35 cellular contexts compared by ENCODE assay signal in the genomic region with DNA sequence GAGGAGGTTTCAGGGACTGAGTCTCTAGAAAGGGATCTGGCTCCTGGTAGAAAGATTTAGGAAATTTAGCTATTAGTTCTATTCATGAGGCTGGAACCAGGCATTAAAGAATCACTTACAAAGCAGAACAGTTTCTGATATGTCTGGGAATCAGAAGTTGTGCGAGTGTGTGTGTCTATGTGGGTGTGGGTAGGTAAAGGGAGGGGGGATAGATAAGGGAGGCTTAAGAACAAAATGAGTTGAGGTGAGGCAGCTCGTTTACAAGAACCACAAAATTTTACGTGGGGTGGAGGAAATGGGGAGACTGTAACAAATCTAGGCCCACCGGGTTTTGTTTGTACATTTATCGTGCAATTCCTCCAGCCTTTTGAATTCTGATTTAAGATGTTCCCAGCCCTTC.
DNase-seq lines count a peak whose midpoint lies in the region; ATAC-seq, FAIRE-seq and TF ChIP-seq lines count a peak whose summit lies in the region.
"Had no signal": no experiment of that assay in that cellular context is flagged by ENCODE, and none has a peak within 500 bp of the region (broad histone marks: within the 10 kb centered on the region; RNA-seq: fewer than 3 reads in every experiment).

No MANE protein-coding gene starts in this region.

- no peak overlapping the region for H3K4ac ChIP-seq in IMR-90 (ENCODE audit: low read depth, low read length)

- H3K9me3 ChIP-seq in IMR-90 (ENCODE audit: control insufficient read depth, insufficient read depth, low read length) (no peaks in the 10 kb centered on the region; the same call in 1 of the 2 replicates), K562 (replicated peaks; ENCODE audit: control insufficient read depth, insufficient read depth, low read depth, low read length) (peaks cover 5% of the 10 kb centered on the region; the same call in 1 of the 2 replicates), smooth muscle cell (replicated peaks; ENCODE audit: low read depth) (no peaks in the 10 kb centered on the region)
- H3K9me3 ChIP-seq: A549, BE2C had no signal

- in situ Hi-C loops in IMR-90 (cut with MboI; ENCODE audit: low sequenced_read_pairs) (no loop called here), K562 (cut with MboI) (no loop called here)

- H3K36me3 Mint-ChIP-seq in activated naive CD4-positive, alpha-beta T cell treated with anti-CD3 and anti-CD28 coated beads, Interleukin-2, amount 10 ng/mL, durations not matched to agents 7 days and 5 days = peaks cover 4% of the 10 kb centered on the region
- H3K36me3 Mint-ChIP-seq: CD14-positive monocyte had no signal

- H3K4me1 ChIP-seq in IMR-90 (ENCODE audit: control insufficient read depth, insufficient read depth, low read length) = peaks cover 2% of the 10 kb centered on the region
- H3K4me1 ChIP-seq in K562 (replicated peaks in 1 of 2; ENCODE audit: control insufficient read depth in 2 of 2, insufficient read depth in 2 of 2, low read length in 2 of 2) = peaks cover 5% of the 10 kb centered on the region in 2 experiments; a peak in 3 of 5 replicates
- H3K4me1 ChIP-seq in smooth muscle cell (ENCODE audit: low read depth) = peaks cover 6% of the 10 kb centered on the region
- H3K4me1 ChIP-seq: A549; BE2C; BLaER1; BLaER1 treated with 17β-estradiol and CSF1 and Interleukin-3, amounts not matched to agents 10 nM and 100 nM; Caco-2 had no signal

- no peak for TF ChIP-seq EP300 in K562 (IDR thresholded peaks at IDR 0.05; ENCODE audit: low read length)

- H2BK5ac ChIP-seq in IMR-90 (ENCODE audit: low read depth, low read length, poor library complexity, severe bottlenecking) = peak overlapping the region; percentile 36

- no peaks in the 10 kb centered on the region for H3K27me3 Mint-ChIP-seq in activated naive CD4-positive, alpha-beta T cell treated with anti-CD3 and anti-CD28 coated beads, Interleukin-2, amount 10 ng/mL, durations not matched to agents 7 days and 5 days
- H3K27me3 Mint-ChIP-seq: CD4-positive, CD25-positive, alpha-beta regulatory T cell had no signal

- no peak overlapping the region for H2BK20ac ChIP-seq in IMR-90 (ENCODE audit: low read depth, low read length)

- H3K4me2 ChIP-seq in IMR-90 (ENCODE audit: low read depth, low read length) (no peak overlapping the region), K562 (ENCODE audit: insufficient read depth, low read length) (no peak overlapping the region; the same call in 1 of the 2 replicates), smooth muscle cell (no peak overlapping the region)
- H3K4me2 ChIP-seq: A549; BLaER1; BLaER1 treated with 17β-estradiol and CSF1 and Interleukin-3, amounts not matched to agents 10 nM and 100 nM had no signal

- H3K79me1 ChIP-seq in IMR-90 (ENCODE audit: low read depth in 1 of 2, low read length in 2 of 2) = no peaks in the 10 kb centered on the region

- H4K8ac ChIP-seq in IMR-90 (ENCODE audit: low read depth in 2 of 2, low read length in 2 of 2) = no peak overlapping the region

- H3K4me3 ChIP-seq in IMR-90 (ENCODE audit: insufficient read depth, low read depth, low read length) (no peak overlapping the region), K562 (no peak overlapping the region), smooth muscle cell (no peak overlapping the region)
- H3K4me3 ChIP-seq: A549; BLaER1; BLaER1 treated with 17β-estradiol and CSF1 and Interleukin-3, amounts not matched to agents 10 nM and 100 nM had no signal

- no peak overlapping the region for H2BK15ac ChIP-seq in IMR-90 (ENCODE audit: low read depth, low read length)

- H3K27ac Mint-ChIP-seq in activated naive CD4-positive, alpha-beta T cell treated with anti-CD3 and anti-CD28 coated beads, Interleukin-2, amount 10 ng/mL, durations not matched to agents 7 days and 5 days = no peak overlapping the region
- H3K27ac Mint-ChIP-seq: B cell; CD14-positive monocyte; CD4-positive, alpha-beta memory T cell; CD4-positive, alpha-beta T cell; CD4-positive, CD25-positive, alpha-beta regulatory T cell; CD8-positive, alpha-beta memory T cell; CD8-positive, alpha-beta T cell had no signal

- H3K23ac ChIP-seq in IMR-90 (ENCODE audit: low read depth, low read length) = no peak overlapping the region

- H3K79me2 ChIP-seq in K562 (ENCODE audit: control insufficient read depth, insufficient read depth, low read length) = no peaks in the 10 kb centered on the region
- no peaks in the 10 kb centered on the region for H3K79me2 ChIP-seq in smooth muscle cell (ENCODE audit: low read depth)

- CTCF ChIA-PET in IMR-90 (lab: Yijun Ruan, JAX) (no interaction called here), K562 (lab: Yijun Ruan, JAX; ENCODE audit: low intra/inter-chr PET ratio) (no interaction called here)
- CTCF ChIA-PET in activated naive CD4-positive, alpha-beta T cell treated with anti-CD3 and anti-CD28 coated beads, Interleukin-2, amount 10 ng/mL, durations not matched to agents 7 days and 5 days (lab: Charles Lee) = no interaction called here

- no peak overlapping the region for H2AFZ ChIP-seq in IMR-90 (replicated peaks; ENCODE audit: low read length, poor library complexity)
- H2AFZ ChIP-seq in K562 (ENCODE audit: low read depth, low read length) = peak overlapping the region; percentile 66
- peak overlapping the region; percentile 1 for H2AFZ ChIP-seq in smooth muscle cell (ENCODE audit: low read depth)

- no peaks in the 10 kb centered on the region for H3F3A ChIP-seq in smooth muscle cell (ENCODE audit: low read depth)

- H3K9me3 Mint-ChIP-seq in activated naive CD4-positive, alpha-beta T cell treated with anti-CD3 and anti-CD28 coated beads, Interleukin-2, amount 10 ng/mL, durations not matched to agents 7 days and 5 days = peaks cover 17% of the 10 kb centered on the region

- H3K18ac ChIP-seq in IMR-90 (ENCODE audit: low read depth, low read length) = no peak overlapping the region

- H4K5ac ChIP-seq in IMR-90 (ENCODE audit: low read depth, low read length) = no peak overlapping the region

- no peak for ATAC-seq in IMR-90 (ENCODE audit: low read depth)
- ATAC-seq in K562 = peak; percentile 78
- ATAC-seq in GM19397 (IDR thresholded peaks at IDR 0.05; ENCODE audit: unreplicated experiment) = no peak
- ATAC-seq: A549; CD8-positive, alpha-beta T cell had no signal

- no peak for TF ChIP-seq RAD21 in IMR-90 (IDR thresholded peaks at IDR 0.05; ENCODE audit: low read length)
- TF ChIP-seq RAD21 in K562 (CRISPR knock-in tag; conservative IDR thresholded peaks at IDR 0.05 in 1 of 2, IDR thresholded peaks at IDR 0.05 in 1 of 2) = no peak

- no peak for DNase-seq in IMR-90
- DNase-seq in K562 (ENCODE audit: extremely low read depth in 1 of 4, low spot score in 3 of 4) = peak in 1 of 4 experiments; percentile 63
- DNase-seq in smooth muscle cell (lab: John Stamatoyannopoulos, UW; ENCODE audit: unreplicated experiment) = no peak
- no peak for DNase-seq in SHP77 treated with DMSO at 0.1 percent for 48 hours (lab: John Stamatoyannopoulos, UW)
- DNase-seq in activated naive CD4-positive, alpha-beta T cell treated with anti-CD3 and anti-CD28 coated beads, Interleukin-2, amount 10 ng/mL, durations not matched to agents 7 days and 5 days = no peak
- DNase-seq: 8988T; ACHN; AML-193; BE2C; C1 segment of cervical spinal cord; Caco-2; Calu3; CD4-positive, alpha-beta memory T cell; CD4-positive, alpha-beta T cell; CD4-positive, CD25-positive, alpha-beta regulatory T cell; CD8-positive, alpha-beta memory T cell; CD8-positive, alpha-beta T cell; COR-L47; DMS 273 treated with DMSO at 0.1 percent for 48 hours; DMS153; DMS53; DMS79; DMS79 treated with DMSO at 0.1 percent for 48 hours; DND-41; EL had no signal

- TF ChIP-seq POLR2A in IMR-90 (IDR thresholded peaks at IDR 0.05; ENCODE audit: low read depth, low read length) = no peak
- TF ChIP-seq POLR2A in K562 (conservative IDR thresholded peaks at IDR 0.05) = no peak

- no peak overlapping the region for H2BK120ac ChIP-seq in IMR-90 (ENCODE audit: low read depth, low read length)

- dilution Hi-C loops in IMR-90 (cut with HindIII; ENCODE audit: low sequenced_read_pairs, unreplicated experiment) = no loop called here

- H3K27me3 ChIP-seq in IMR-90 (ENCODE audit: control insufficient read depth, insufficient read depth, low read length) = no peaks in the 10 kb centered on the region
- no peaks in the 10 kb centered on the region for H3K27me3 ChIP-seq in K562 (ENCODE audit: control insufficient read depth in 2 of 2, insufficient read depth in 2 of 2, low read length in 2 of 2)
- no peaks in the 10 kb centered on the region for H3K27me3 ChIP-seq in smooth muscle cell (ENCODE audit: low read depth)
- H3K27me3 ChIP-seq: BE2C; BLaER1; BLaER1 treated with 17β-estradiol and CSF1 and Interleukin-3, amounts not matched to agents 10 nM and 100 nM had no signal

- H3K56ac ChIP-seq in IMR-90 (ENCODE audit: extremely low read depth, insufficient read depth, low read length) = no peak overlapping the region

- intact Hi-C loops in IMR-90 (cut with micrococcal nuclease) = no loop called here
- intact Hi-C loops in K562 (cut with micrococcal nuclease) = no loop called here

- peaks cover 3% of the 10 kb centered on the region; the same call in 1 of the 2 replicates for H3K9me1 ChIP-seq in IMR-90 (ENCODE audit: insufficient read depth, low read length)
- H3K9me1 ChIP-seq in K562 (ENCODE audit: control insufficient read depth, insufficient read depth, low read length) = no peaks in the 10 kb centered on the region

- BruUV-seq in IMR-90 (replicated peaks; lab: Mats Ljungman, UMichigan) (no TSS peak), K562 (replicated peaks; lab: Mats Ljungman, UMichigan) (no TSS peak)

- H4K20me1 ChIP-seq in IMR-90 (ENCODE audit: insufficient read depth, low read length) (no peaks in the 10 kb centered on the region), K562 (replicated peaks; ENCODE audit: control insufficient read depth, insufficient read depth, low read length) (no peaks in the 10 kb centered on the region), smooth muscle cell (ENCODE audit: low read depth) (no peaks in the 10 kb centered on the region)
- H4K20me1 ChIP-seq: BLaER1; BLaER1 treated with 17β-estradiol and CSF1 and Interleukin-3, amounts not matched to agents 10 nM and 100 nM had no signal

- TF ChIP-seq CTCF in IMR-90 (conservative IDR thresholded peaks at IDR 0.05; ENCODE audit: low read depth, low read length) (no peak), K562 (IDR thresholded peaks at IDR 0.05 in 2 of 3, conservative IDR thresholded peaks at IDR 0.05 in 1 of 3; ENCODE audit: insufficient read depth in 2 of 3, low read depth in 1 of 3, low read length in 3 of 3) (no peak), smooth muscle cell (IDR thresholded peaks at IDR 0.05; ENCODE audit: borderline replicate concordance, insufficient read depth, poor library complexity, severe bottlenecking) (no peak)

- POLR2A ChIA-PET in IMR-90 (lab: Charles Lee; ENCODE audit: unreplicated experiment) (no interaction called here), K562 (lab: Yijun Ruan, JAX) (interaction anchor here (0.6 to 1.2 kb wide), 3 partner anchors 11 to 251 kb away, joined by 3 read pairs; no protein-coding TSS in a partner anchor)

- H3K9ac ChIP-seq in IMR-90 (ENCODE audit: low read depth, low read length) (no peak overlapping the region), K562 (ENCODE audit: insufficient read depth in 1 of 2, low read depth in 2 of 2, low read length in 2 of 2) (no peak overlapping the region), smooth muscle cell (ENCODE audit: low read depth) (no peak overlapping the region)
- H3K9ac ChIP-seq: BLaER1; BLaER1 treated with 17β-estradiol and CSF1 and Interleukin-3, amounts not matched to agents 10 nM and 100 nM had no signal

- H3K36me3 ChIP-seq in IMR-90 (ENCODE audit: control insufficient read depth, insufficient read depth, low read length) (no peaks in the 10 kb centered on the region), K562 (ENCODE audit: control insufficient read depth, insufficient read depth, low read length) (no peaks in the 10 kb centered on the region), smooth muscle cell (ENCODE audit: low read depth) (no peaks in the 10 kb centered on the region)
- H3K36me3 ChIP-seq: BE2C; BLaER1; BLaER1 treated with 17β-estradiol and CSF1 and Interleukin-3, amounts not matched to agents 10 nM and 100 nM had no signal

- H3K14ac ChIP-seq in IMR-90 (replicated peaks; ENCODE audit: low read depth, low read length) = no peak overlapping the region

- H2AK5ac ChIP-seq in IMR-90 (ENCODE audit: low read depth, low read length) = no peak overlapping the region; the same call in 1 of the 2 replicates

- WGBS in IMR-90 (ENCODE audit: extremely low coverage in 2 of 2, insufficient read length in 1 of 2), 2 experiments = 90% methylated on average over 3 of the region's 5 CpGs; no CpG with 5 or more reads in 1 of the 2 experiments
- 3% methylated on average over 5 of the region's 5 CpGs for WGBS in K562 (ENCODE audit: insufficient coverage, low coverage, missing lambda C conversion rate)
- 57% methylated on average over 5 of the region's 5 CpGs for WGBS in smooth muscle cell (ENCODE audit: low lambda C conversion rate)

- FAIRE-seq in K562 (lab: Jason Lieb, UNC) = peak; percentile 69
- FAIRE-seq: A204.1, A549, D721Med had no signal

- H3K4me1 Mint-ChIP-seq in activated naive CD4-positive, alpha-beta T cell treated with anti-CD3 and anti-CD28 coated beads, Interleukin-2, amount 10 ng/mL, durations not matched to agents 7 days and 5 days = peaks cover 5% of the 10 kb centered on the region
- H3K4me1 Mint-ChIP-seq: B cell; CD14-positive monocyte; CD4-positive, alpha-beta memory T cell; CD4-positive, CD25-positive, alpha-beta regulatory T cell; CD8-positive, alpha-beta memory T cell had no signal

- no peak overlapping the region; the same call in 1 of the 2 replicates for H4K91ac ChIP-seq in IMR-90 (ENCODE audit: insufficient read depth, low read depth, low read length)

- H3K4me3 Mint-ChIP-seq in activated naive CD4-positive, alpha-beta T cell treated with anti-CD3 and anti-CD28 coated beads, Interleukin-2, amount 10 ng/mL, durations not matched to agents 7 days and 5 days = no peak overlapping the region
- H3K4me3 Mint-ChIP-seq: B cell; CD14-positive monocyte; CD4-positive, alpha-beta memory T cell; CD4-positive, alpha-beta T cell; CD4-positive, CD25-positive, alpha-beta regulatory T cell; CD8-positive, alpha-beta memory T cell; CD8-positive, alpha-beta T cell had no signal

- H3K27ac ChIP-seq in IMR-90 (ENCODE audit: insufficient read depth, low read length) = no peak overlapping the region
- H3K27ac ChIP-seq in K562 (ENCODE audit: extremely low read depth, low read depth, low read length) = no peak overlapping the region
- no peak overlapping the region for H3K27ac ChIP-seq in smooth muscle cell (ENCODE audit: low read depth)
- H3K27ac ChIP-seq: 22Rv1; A549; BLaER1; BLaER1 treated with 17β-estradiol and CSF1 and Interleukin-3, amounts not matched to agents 10 nM and 100 nM; C4-2B had no signal

- H2AK9ac ChIP-seq in IMR-90 (replicated peaks; ENCODE audit: low read depth, low read length, poor library complexity) = no peak overlapping the region
